2 cellular contexts compared by ENCODE assay signal in the genomic region with DNA sequence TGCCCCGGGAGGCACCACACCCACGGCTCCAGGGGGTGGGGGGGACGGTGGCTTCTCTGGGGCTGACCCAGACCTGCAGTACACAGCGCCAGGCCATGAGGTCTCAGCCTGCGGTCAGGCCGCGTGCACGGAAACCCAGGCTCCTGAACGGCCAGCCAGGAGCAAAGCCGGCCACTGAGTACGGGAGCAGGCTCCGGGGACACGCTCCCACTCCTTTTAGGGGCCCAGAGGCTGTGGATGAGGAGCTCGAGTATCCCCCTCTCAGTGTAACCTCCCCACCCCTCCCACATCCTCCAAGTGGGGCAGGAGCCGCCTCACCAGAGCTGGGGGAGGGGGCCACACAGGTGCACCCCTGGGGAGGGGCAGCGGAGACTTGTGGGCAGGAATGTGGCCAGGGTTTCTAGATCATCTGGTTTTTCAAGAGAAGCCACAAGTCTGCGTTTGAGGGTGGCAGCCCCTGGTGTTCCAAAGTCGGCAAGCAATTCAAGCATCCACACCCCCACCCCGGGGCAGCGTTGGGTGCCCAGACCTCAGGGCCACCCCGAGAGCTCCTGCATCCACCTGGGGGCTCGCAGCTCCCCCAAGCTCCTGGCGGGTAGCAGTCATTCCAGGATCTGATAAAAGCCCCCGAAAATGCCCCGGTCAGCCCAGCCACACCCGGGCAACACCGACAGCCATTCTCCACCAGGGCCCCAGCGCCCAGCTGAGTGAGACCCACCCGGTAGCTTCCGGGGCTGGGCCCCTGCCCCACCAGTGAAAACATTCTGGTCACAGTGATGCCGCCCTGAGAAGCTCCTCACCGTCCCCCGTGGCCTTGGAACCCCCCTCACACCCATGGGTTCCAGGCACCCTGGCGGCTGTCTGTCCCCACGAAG.
TF ChIP-seq lines count a peak whose summit lies in the region.

No MANE protein-coding gene starts in this region.

TF ChIP-seq in IMR-90, 13 proteins besides CTCF, POLR2A, EP300 and RAD21:
- no peak for TF ChIP-seq MAZ (IDR thresholded peaks at IDR 0.05; ENCODE audit: borderline replicate concordance, low read depth, low read length)
- TF ChIP-seq, protein P1, sequence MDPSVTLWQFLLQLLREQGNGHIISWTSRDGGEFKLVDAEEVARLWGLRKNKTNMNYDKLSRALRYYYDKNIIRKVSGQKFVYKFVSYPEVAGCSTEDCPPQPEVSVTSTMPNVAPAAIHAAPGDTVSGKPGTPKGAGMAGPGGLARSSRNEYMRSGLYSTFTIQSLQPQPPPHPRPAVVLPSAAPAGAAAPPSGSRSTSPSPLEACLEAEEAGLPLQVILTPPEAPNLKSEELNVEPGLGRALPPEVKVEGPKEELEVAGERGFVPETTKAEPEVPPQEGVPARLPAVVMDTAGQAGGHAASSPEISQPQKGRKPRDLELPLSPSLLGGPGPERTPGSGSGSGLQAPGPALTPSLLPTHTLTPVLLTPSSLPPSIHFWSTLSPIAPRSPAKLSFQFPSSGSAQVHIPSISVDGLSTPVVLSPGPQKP (IDR thresholded peaks at IDR 0.05; ENCODE audit: borderline replicate concordance, low read depth, low read length), result no peak
- no peak for TF ChIP-seq SMC3 (IDR thresholded peaks at IDR 0.05; ENCODE audit: low read depth, low read length)
- TF ChIP-seq FOS (IDR thresholded peaks at IDR 0.05; ENCODE audit: low read depth, low read length), result no peak
- no peak for TF ChIP-seq CHD1 (IDR thresholded peaks at IDR 0.05; ENCODE audit: low read depth, low read length)
- TF ChIP-seq RCOR1 (IDR thresholded peaks at IDR 0.05; ENCODE audit: insufficient replicate concordance, low read length), result no peak
- no peak for TF ChIP-seq RFX5 (IDR thresholded peaks at IDR 0.05; ENCODE audit: low read depth, low read length)
- TF ChIP-seq MXI1 (IDR thresholded peaks at IDR 0.05; ENCODE audit: borderline replicate concordance, low read depth, low read length), result no peak

TF ChIP-seq in liver, 16 proteins besides CTCF, POLR2A, EP300 and RAD21:
- TF ChIP-seq HNF4G (IDR thresholded peaks at IDR 0.05) (no peak), RXRA (IDR thresholded peaks at IDR 0.05) (no peak), HNF4A (conservative IDR thresholded peaks at IDR 0.05) (no peak), JUND (IDR thresholded peaks at IDR 0.05) (no peak), SP1 (IDR thresholded peaks at IDR 0.05) (no peak), FOXA1 (IDR thresholded peaks at IDR 0.05) (no peak), GABPA (IDR thresholded peaks at IDR 0.05 in 1 of 2, conservative IDR thresholded peaks at IDR 0.05 in 1 of 2) (no peak), NR2F2 (IDR thresholded peaks at IDR 0.05) (no peak), YY1 (IDR thresholded peaks at IDR 0.05) (no peak), EGR1 (IDR thresholded peaks at IDR 0.05; ENCODE audit: low read depth in 2 of 2) (no peak), TAF1 (conservative IDR thresholded peaks at IDR 0.05) (no peak), FOXA2 (IDR thresholded peaks at IDR 0.05) (no peak)
- TF ChIP-seq, protein P2, sequence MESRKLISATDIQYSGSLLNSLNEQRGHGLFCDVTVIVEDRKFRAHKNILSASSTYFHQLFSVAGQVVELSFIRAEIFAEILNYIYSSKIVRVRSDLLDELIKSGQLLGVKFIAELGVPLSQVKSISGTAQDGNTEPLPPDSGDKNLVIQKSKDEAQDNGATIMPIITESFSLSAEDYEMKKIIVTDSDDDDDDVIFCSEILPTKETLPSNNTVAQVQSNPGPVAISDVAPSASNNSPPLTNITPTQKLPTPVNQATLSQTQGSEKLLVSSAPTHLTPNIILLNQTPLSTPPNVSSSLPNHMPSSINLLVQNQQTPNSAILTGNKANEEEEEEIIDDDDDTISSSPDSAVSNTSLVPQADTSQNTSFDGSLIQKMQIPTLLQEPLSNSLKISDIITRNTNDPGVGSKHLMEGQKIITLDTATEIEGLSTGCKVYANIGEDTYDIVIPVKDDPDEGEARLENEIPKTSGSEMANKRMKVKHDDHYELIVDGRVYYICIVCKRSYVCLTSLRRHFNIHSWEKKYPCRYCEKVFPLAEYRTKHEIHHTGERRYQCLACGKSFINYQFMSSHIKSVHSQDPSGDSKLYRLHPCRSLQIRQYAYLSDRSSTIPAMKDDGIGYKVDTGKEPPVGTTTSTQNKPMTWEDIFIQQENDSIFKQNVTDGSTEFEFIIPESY (IDR thresholded peaks at IDR 0.05), result no peak
- TF ChIP-seq, protein P3, sequence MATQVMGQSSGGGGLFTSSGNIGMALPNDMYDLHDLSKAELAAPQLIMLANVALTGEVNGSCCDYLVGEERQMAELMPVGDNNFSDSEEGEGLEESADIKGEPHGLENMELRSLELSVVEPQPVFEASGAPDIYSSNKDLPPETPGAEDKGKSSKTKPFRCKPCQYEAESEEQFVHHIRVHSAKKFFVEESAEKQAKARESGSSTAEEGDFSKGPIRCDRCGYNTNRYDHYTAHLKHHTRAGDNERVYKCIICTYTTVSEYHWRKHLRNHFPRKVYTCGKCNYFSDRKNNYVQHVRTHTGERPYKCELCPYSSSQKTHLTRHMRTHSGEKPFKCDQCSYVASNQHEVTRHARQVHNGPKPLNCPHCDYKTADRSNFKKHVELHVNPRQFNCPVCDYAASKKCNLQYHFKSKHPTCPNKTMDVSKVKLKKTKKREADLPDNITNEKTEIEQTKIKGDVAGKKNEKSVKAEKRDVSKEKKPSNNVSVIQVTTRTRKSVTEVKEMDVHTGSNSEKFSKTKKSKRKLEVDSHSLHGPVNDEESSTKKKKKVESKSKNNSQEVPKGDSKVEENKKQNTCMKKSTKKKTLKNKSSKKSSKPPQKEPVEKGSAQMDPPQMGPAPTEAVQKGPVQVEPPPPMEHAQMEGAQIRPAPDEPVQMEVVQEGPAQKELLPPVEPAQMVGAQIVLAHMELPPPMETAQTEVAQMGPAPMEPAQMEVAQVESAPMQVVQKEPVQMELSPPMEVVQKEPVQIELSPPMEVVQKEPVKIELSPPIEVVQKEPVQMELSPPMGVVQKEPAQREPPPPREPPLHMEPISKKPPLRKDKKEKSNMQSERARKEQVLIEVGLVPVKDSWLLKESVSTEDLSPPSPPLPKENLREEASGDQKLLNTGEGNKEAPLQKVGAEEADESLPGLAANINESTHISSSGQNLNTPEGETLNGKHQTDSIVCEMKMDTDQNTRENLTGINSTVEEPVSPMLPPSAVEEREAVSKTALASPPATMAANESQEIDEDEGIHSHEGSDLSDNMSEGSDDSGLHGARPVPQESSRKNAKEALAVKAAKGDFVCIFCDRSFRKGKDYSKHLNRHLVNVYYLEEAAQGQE (IDR thresholded peaks at IDR 0.05), result no peak
- TF ChIP-seq, protein P4, sequence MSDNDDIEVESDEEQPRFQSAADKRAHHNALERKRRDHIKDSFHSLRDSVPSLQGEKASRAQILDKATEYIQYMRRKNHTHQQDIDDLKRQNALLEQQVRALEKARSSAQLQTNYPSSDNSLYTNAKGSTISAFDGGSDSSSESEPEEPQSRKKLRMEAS (IDR thresholded peaks at IDR 0.05), result no peak
- TF ChIP-seq, protein P5, sequence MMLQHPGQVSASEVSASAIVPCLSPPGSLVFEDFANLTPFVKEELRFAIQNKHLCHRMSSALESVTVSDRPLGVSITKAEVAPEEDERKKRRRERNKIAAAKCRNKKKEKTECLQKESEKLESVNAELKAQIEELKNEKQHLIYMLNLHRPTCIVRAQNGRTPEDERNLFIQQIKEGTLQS (IDR thresholded peaks at IDR 0.05), result no peak
